Comparison of ENCODE assay signal across 1 cellular context in genomic region chr7:76372984-76373833, GRCh38.
TF ChIP-seq lines count a peak whose summit lies in the region.

No MANE protein-coding gene starts in this region.

TF ChIP-seq in SK-N-SH, 30 proteins besides CTCF, POLR2A, EP300 and RAD21 (continued from another document):
- TF ChIP-seq ZBTB33 (IDR thresholded peaks at IDR 0.05; ENCODE audit: borderline replicate concordance, low read depth) (no peak), FOXM1 (IDR thresholded peaks at IDR 0.05; ENCODE audit: low read depth) (no peak), YY1 (IDR thresholded peaks at IDR 0.05; ENCODE audit: low read depth) (no peak), RFX5 (IDR thresholded peaks at IDR 0.05; ENCODE audit: low read length) (no peak), PBX3 (IDR thresholded peaks at IDR 0.05) (no peak), MAX (IDR thresholded peaks at IDR 0.05; ENCODE audit: low read depth) (peak; percentile 30; the same call in 1 of the 2 replicates), MEF2A (IDR thresholded peaks at IDR 0.05; ENCODE audit: borderline replicate concordance, low read depth) (no peak), GATA2 (CRISPR knock-in tag; IDR thresholded peaks at IDR 0.05) (no peak), ELF1 (IDR thresholded peaks at IDR 0.05) (no peak), USF2 (IDR thresholded peaks at IDR 0.05; ENCODE audit: borderline replicate concordance, low read depth, low read length) (no peak), TCF12 (IDR thresholded peaks at IDR 0.05) (no peak), TAF1 (IDR thresholded peaks at IDR 0.05; ENCODE audit: borderline replicate concordance, low read depth, low read length) (peak; percentile 60; the same call in 1 of the 2 replicates), RCOR1 (IDR thresholded peaks at IDR 0.05; ENCODE audit: low read length) (no peak), SMC3 (IDR thresholded peaks at IDR 0.05; ENCODE audit: low read depth, low read length) (no peak), CHD2 (IDR thresholded peaks at IDR 0.05; ENCODE audit: low read length, partially characterized antibody) (no peak), FOXJ3 (CRISPR knock-in tag; IDR thresholded peaks at IDR 0.05) (no peak), USF1 (IDR thresholded peaks at IDR 0.05; ENCODE audit: borderline replicate concordance, low read depth) (no peak)
